ENCODE assay signal across 22 cellular contexts in the genomic region with DNA sequence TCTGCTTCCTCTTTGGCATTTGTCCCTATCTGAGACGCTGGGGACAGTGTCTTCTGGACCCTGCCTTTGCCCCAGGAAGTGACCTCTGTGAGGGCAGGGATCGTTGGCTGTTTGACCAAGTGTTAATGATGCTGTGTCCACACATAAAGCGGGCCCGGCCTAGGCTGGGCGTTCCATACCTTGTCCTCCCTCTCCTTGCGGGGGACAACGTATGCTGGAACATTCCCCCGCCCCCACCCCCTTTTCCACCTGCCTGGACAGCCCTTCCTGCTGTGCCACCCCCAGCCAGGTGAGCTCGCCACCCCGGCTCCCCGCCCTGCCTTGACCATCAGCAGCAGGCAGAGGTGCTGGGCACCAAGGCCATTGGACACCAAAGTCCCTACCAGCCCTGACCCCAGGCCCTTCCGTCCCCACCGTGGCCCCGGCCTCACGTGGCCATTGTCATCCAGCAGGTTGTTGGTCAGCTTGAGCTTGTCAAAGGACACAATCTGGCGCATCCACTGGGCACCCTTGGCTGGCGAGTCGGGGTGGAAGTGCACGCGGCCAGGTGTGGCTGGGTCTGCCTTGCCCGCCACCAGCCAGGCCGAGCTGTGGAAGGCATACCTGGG. TPM values are rescaled to one million over a fixed set of nuclear protein-coding genes. Genes with fewer than 3 reads are reported as not detected.
A peak's percentile ranks its signal among the peaks of the same experiment; 100 is the strongest.
DNase-seq lines count a peak whose midpoint lies in the region; ATAC-seq and TF ChIP-seq lines count a peak whose summit lies in the region.
"Had no signal": no experiment of that assay in that cellular context is flagged by ENCODE, and none has a peak within 500 bp of the region (broad histone marks: within the 10 kb centered on the region; RNA-seq: fewer than 3 reads in every experiment).

No MANE protein-coding gene starts in this region.

- H3K4me3 ChIP-seq in colonic mucosa: no peak overlapping the region
- H3K4me3 ChIP-seq: esophagus muscularis mucosa, GM12878, MG63 had no signal

- no peaks in the 10 kb centered on the region for H3K36me3 Mint-ChIP-seq in CD14-positive monocyte
- no peaks in the 10 kb centered on the region for H3K36me3 Mint-ChIP-seq in natural killer cell treated with Interleukin-12 subunit alpha and Interleukin-12 subunit beta and Interleukin-15 and Interleukin-18, amount 100 ng/mL, for 72 hours
- H3K36me3 Mint-ChIP-seq: CD4-positive, CD25-positive, alpha-beta regulatory T cell; T-cell had no signal

- H3K27me3 Mint-ChIP-seq in CD14-positive monocyte (ENCODE audit: low read depth in 3 of 3): peaks cover 0 to 4% (median 4%) of the 10 kb centered on the region in 3 donors
- H3K27me3 Mint-ChIP-seq in natural killer cell treated with Interleukin-12 subunit alpha and Interleukin-12 subunit beta and Interleukin-15 and Interleukin-18, amount 100 ng/mL, for 72 hours: no peaks in the 10 kb centered on the region
- H3K27me3 Mint-ChIP-seq: activated CD4-positive, alpha-beta T cell treated with anti-CD3 and anti-CD28 coated beads, Interleukin-2, amount 10 ng/mL, durations not matched to agents 7 days and 5 days; IgD-negative memory B cell; T-cell had no signal

- H3K27me3 ChIP-seq in colonic mucosa: no peaks in the 10 kb centered on the region
- H3K27me3 ChIP-seq: MG63 had no signal

- no peak for TF ChIP-seq CTCF in CD14-positive monocyte (IDR thresholded peaks at IDR 0.05)
- TF ChIP-seq CTCF in colonic mucosa (IDR thresholded peaks at IDR 0.05): no peak

- no peak overlapping the region for H3K4me3 Mint-ChIP-seq in CD14-positive monocyte
- H3K4me3 Mint-ChIP-seq in natural killer cell treated with Interleukin-12 subunit alpha and Interleukin-12 subunit beta and Interleukin-15 and Interleukin-18, amount 100 ng/mL, for 72 hours: peak overlapping the region; percentile 20
- H3K4me3 Mint-ChIP-seq: activated CD4-positive, alpha-beta T cell treated with anti-CD3 and anti-CD28 coated beads, Interleukin-2, amount 10 ng/mL, durations not matched to agents 7 days and 5 days; T-cell had no signal

- H3K4me1 ChIP-seq in colonic mucosa: peaks cover 23% of the 10 kb centered on the region

- DNase-seq in CD14-positive monocyte (ENCODE audit: low spot score) (peak; percentile 43), colonic mucosa (peak; percentile 24), GF-D8 (lab: John Stamatoyannopoulos, UW) (no peak)
- DNase-seq in natural killer cell treated with Interleukin-12 subunit alpha and Interleukin-12 subunit beta and Interleukin-15 and Interleukin-18, amount 100 ng/mL, for 72 hours (ENCODE audit: low spot score): no peak
- DNase-seq: activated CD4-positive, alpha-beta T cell treated with anti-CD3 and anti-CD28 coated beads, Interleukin-2, amount 10 ng/mL, durations not matched to agents 7 days and 5 days; activated naive CD4-positive, alpha-beta T cell treated with Interleukin-2 at 50 U/mL for 16 hours; anterior cingulate cortex; CD4-positive, CD25-positive, alpha-beta regulatory T cell; central memory CD4-positive, alpha-beta T cell; DMS153; effector CD4-positive, alpha-beta T cell; MG63; NCI-H2171 treated with DMSO at 0.1 percent for 48 hours; SIG-M5; T-cell had no signal

- intact Hi-C loops in CD14-positive monocyte (cut with micrococcal nuclease): loop anchor here in 1 of 2 donors (5.0 kb wide), 1 partner anchor 173 kb away; no protein-coding TSS in a partner anchor
- intact Hi-C loops in colonic mucosa (cut with DNase I): no loop called here

- no peak for ATAC-seq in natural killer cell treated with Interleukin-12 subunit alpha and Interleukin-12 subunit beta and Interleukin-15 and Interleukin-18, amount 100 ng/mL, for 72 hours
- ATAC-seq in GM18907 (IDR thresholded peaks at IDR 0.05; ENCODE audit: unreplicated experiment) (no peak), GM21526 (IDR thresholded peaks at IDR 0.05; ENCODE audit: low FRiP score, unreplicated experiment) (no peak)
- ATAC-seq: GM12878, T-cell had no signal

- H3K9ac ChIP-seq in colonic mucosa (ENCODE audit: low read depth in 2 of 2, low read length in 2 of 2): no peak overlapping the region

- H3K36me3 ChIP-seq in colonic mucosa: no peaks in the 10 kb centered on the region
- H3K36me3 ChIP-seq: esophagus muscularis mucosa, MG63 had no signal

- H3K9me3 ChIP-seq in colonic mucosa: no peaks in the 10 kb centered on the region
- H3K9me3 ChIP-seq: esophagus muscularis mucosa, MG63 had no signal

- H3K4me1 Mint-ChIP-seq in CD14-positive monocyte: peaks cover 19% of the 10 kb centered on the region
- H3K4me1 Mint-ChIP-seq in natural killer cell treated with Interleukin-12 subunit alpha and Interleukin-12 subunit beta and Interleukin-15 and Interleukin-18, amount 100 ng/mL, for 72 hours (ENCODE audit: low read depth in 2 of 2): peaks cover 11 to 13% of the 10 kb centered on the region in 2 donors

- peaks cover 0 to 6% (median 2%) of the 10 kb centered on the region in 7 donors for H3K9me3 Mint-ChIP-seq in CD14-positive monocyte
- H3K9me3 Mint-ChIP-seq in natural killer cell treated with Interleukin-12 subunit alpha and Interleukin-12 subunit beta and Interleukin-15 and Interleukin-18, amount 100 ng/mL, for 72 hours: no peaks in the 10 kb centered on the region
- H3K9me3 Mint-ChIP-seq: activated CD4-positive, alpha-beta T cell treated with anti-CD3 and anti-CD28 coated beads, Interleukin-2, amount 10 ng/mL, durations not matched to agents 7 days and 5 days; CD4-positive, CD25-positive, alpha-beta regulatory T cell; IgD-negative memory B cell; T-cell had no signal

- peak overlapping the region; percentile 63 for H3K27ac ChIP-seq in colonic mucosa
- H3K27ac ChIP-seq: esophagus muscularis mucosa, HL-60 had no signal

- H3K27ac Mint-ChIP-seq in CD14-positive monocyte: no peak overlapping the region
- no peak overlapping the region for H3K27ac Mint-ChIP-seq in natural killer cell treated with Interleukin-12 subunit alpha and Interleukin-12 subunit beta and Interleukin-15 and Interleukin-18, amount 100 ng/mL, for 72 hours
- H3K27ac Mint-ChIP-seq: activated CD4-positive, alpha-beta T cell treated with anti-CD3 and anti-CD28 coated beads, Interleukin-2, amount 10 ng/mL, durations not matched to agents 7 days and 5 days; T-cell had no signal

RNA-seq across cellular contexts. Expression of a gene that starts 4.1 kb away (rescaled TPM):
- 1 to 10 TPM; 1.3 to 1.4 TPM for polyA plus RNA-seq in CD14-positive monocyte
- total RNA-seq in colonic mucosa: 10 to 100 TPM; 35.1 to 52.5 TPM
- total RNA-seq in natural killer cell treated with Interleukin-12 subunit alpha and Interleukin-12 subunit beta and Interleukin-15 and Interleukin-18, amount 100 ng/mL, for 72 hours: 10 to 100 TPM in 1 of 2 donors, 1 to 10 TPM in 1; 9.9 to 11.5 TPM

RNA-seq across cellular contexts. Expression of a gene that starts 5.7 kb away (rescaled TPM):
- polyA plus RNA-seq in CD14-positive monocyte: not detected
- total RNA-seq in colonic mucosa: 10 to 100 TPM in 1 of 2 donors, 1 to 10 TPM in 1; 7.8 to 19.3 TPM
- not detected for total RNA-seq in natural killer cell treated with Interleukin-12 subunit alpha and Interleukin-12 subunit beta and Interleukin-15 and Interleukin-18, amount 100 ng/mL, for 72 hours
- total RNA-seq: activated CD4-positive, alpha-beta T cell treated with anti-CD3 and anti-CD28 coated beads, Interleukin-2, amount 10 ng/mL, durations not matched to agents 7 days and 5 days; CD4-positive, CD25-positive, alpha-beta regulatory T cell; esophagus muscularis mucosa; renal cortical epithelial cell; T-cell had no signal
- polyA plus RNA-seq: CD4-positive, CD25-positive, alpha-beta regulatory T cell; IgD-negative memory B cell had no signal

RNA-seq across cellular contexts. Expression of a gene that starts 16.7 kb away (rescaled TPM):
- under 1 TPM; 0.16 to 0.21 TPM for polyA plus RNA-seq in CD14-positive monocyte
- total RNA-seq in colonic mucosa: 10 to 100 TPM; 10.6 to 13.8 TPM
- not detected for total RNA-seq in natural killer cell treated with Interleukin-12 subunit alpha and Interleukin-12 subunit beta and Interleukin-15 and Interleukin-18, amount 100 ng/mL, for 72 hours
- total RNA-seq: esophagus muscularis mucosa had no signal

RNA-seq across cellular contexts. Expression of a gene that starts 27.1 kb away (rescaled TPM):
- polyA plus RNA-seq in CD14-positive monocyte: 10 to 100 TPM; 71.6 to 72.1 TPM
- total RNA-seq in colonic mucosa: 100 to 1,000 TPM; 329 to 361 TPM
- total RNA-seq in natural killer cell treated with Interleukin-12 subunit alpha and Interleukin-12 subunit beta and Interleukin-15 and Interleukin-18, amount 100 ng/mL, for 72 hours: 100 to 1,000 TPM; 246 to 381 TPM

RNA-seq across cellular contexts. Expression of a gene that starts 40.6 kb away (rescaled TPM):
- not detected for polyA plus RNA-seq in CD14-positive monocyte
- total RNA-seq in colonic mucosa: under 1 TPM; 0.08 to 0.89 TPM
- not detected for total RNA-seq in natural killer cell treated with Interleukin-12 subunit alpha and Interleukin-12 subunit beta and Interleukin-15 and Interleukin-18, amount 100 ng/mL, for 72 hours
- total RNA-seq: activated CD4-positive, alpha-beta T cell treated with anti-CD3 and anti-CD28 coated beads, Interleukin-2, amount 10 ng/mL, durations not matched to agents 7 days and 5 days; CD4-positive, CD25-positive, alpha-beta regulatory T cell; esophagus muscularis mucosa; T-cell had no signal
- polyA plus RNA-seq: CD4-positive, CD25-positive, alpha-beta regulatory T cell; IgD-negative memory B cell had no signal

Comparison
In these comparisons a context has a peak if more than half of its experiments do, and no peak if none do; other contexts are left out.
1. DNase-seq: peak in CD14-positive monocyte (single experiment) and colonic mucosa (single experiment); none in natural killer cell treated with Interleukin-12 subunit alpha and Interleukin-12 subunit beta and Interleukin-15 and Interleukin-18, amount 100 ng/mL, for 72 hours (single experiment) and GF-D8 (single experiment).
2. RNA of a gene that starts 5.7 kb away (total RNA-seq): 7.8 to 19.3 TPM in colonic mucosa; not detected in natural killer cell treated with Interleukin-12 subunit alpha and Interleukin-12 subunit beta and Interleukin-15 and Interleukin-18, amount 100 ng/mL, for 72 hours; every median in the first group is over 4 times any median in the second.
3. RNA of a gene that starts 16.7 kb away (total RNA-seq): 10.6 to 13.8 TPM in colonic mucosa; not detected in natural killer cell treated with Interleukin-12 subunit alpha and Interleukin-12 subunit beta and Interleukin-15 and Interleukin-18, amount 100 ng/mL, for 72 hours; every median in the first group is over 4 times any median in the second.